ENCODE assay signal across 21 cellular contexts in genomic region chr5:133682496-133682895, GRCh38.
"Had no signal": no experiment of that assay in that cellular context is flagged by ENCODE, and none has a peak within 500 bp of the region (broad histone marks: within the 10 kb centered on the region; RNA-seq: fewer than 3 reads in every experiment).

No MANE protein-coding gene starts in this region.

- H3K9me3 ChIP-seq: lower lobe of right lung, suprapubic skin, tibial nerve had no signal

- H3K27me3 ChIP-seq: tibial nerve had no signal

- DNase-seq: activated CD4-positive, alpha-beta T cell treated with anti-CD3 and anti-CD28 coated beads, Interleukin-2, amount 10 ng/mL, durations not matched to agents 7 days and 5 days; activated CD4-positive, CD25-positive, alpha-beta regulatory T cell treated with anti-CD3 and anti-CD28 coated beads, Interleukin-2, amount 50 U/mL, for 72 hours; activated CD8-positive, alpha-beta T cell treated with anti-CD3 and anti-CD28 coated beads for 36 hours; activated naive CD4-positive, alpha-beta T cell treated with anti-CD3 and anti-CD28 coated beads, Interleukin-2, amount 50 U/mL, for 16 hours; activated naive CD8-positive, alpha-beta T cell treated with anti-CD3 and anti-CD28 coated beads, Interleukin-2, amount 50 U/mL, for 24 hours; activated T-cell treated with anti-CD3 and anti-CD28 coated beads, Interleukin-2, amount 50 U/mL, for 4 hours; effector CD8-positive, alpha-beta T cell; hypothalamus; lower lobe of right lung; naive thymus-derived CD4-positive, alpha-beta T cell; retina; stimulated activated CD4-positive, alpha-beta T cell treated with anti-CD3 and anti-CD28 coated beads, Interleukin-4, amount 100 ng/mL, for 4 hours; stimulated activated naive CD8-positive, alpha-beta T cell treated with anti-CD3 and anti-CD28 coated beads, Interleukin-15, amount 100 ng/mL, for 72 hours; T-cell had no signal

- H3K4me3 Mint-ChIP-seq: activated CD4-positive, alpha-beta T cell treated with anti-CD3 and anti-CD28 coated beads, Interleukin-2, amount 10 ng/mL, durations not matched to agents 7 days and 5 days; activated CD8-positive, alpha-beta T cell treated with anti-CD3 and anti-CD28 coated beads for 36 hours; activated naive CD8-positive, alpha-beta T cell treated with anti-CD3 and anti-CD28 coated beads, Interleukin-2, amount 50 U/mL, for 24 hours; activated T-cell treated with anti-CD3 and anti-CD28 coated beads, Interleukin-2, amount 50 U/mL, for 4 hours; dendritic cell treated with granulocyte-macrophage colony-stimulating factor and Interleukin-4, amounts not matched to agents 40 ng/mL and 50 ng/mL, for 4 days; naive thymus-derived CD4-positive, alpha-beta T cell; neural crest cell; stimulated activated naive CD8-positive, alpha-beta T cell treated with anti-CD3 and anti-CD28 coated beads, Interleukin-15, amount 100 ng/mL, for 72 hours; T-cell; T-helper 2 cell treated with Interferon-gamma antibody and Interleukin-4, amounts not matched to agents 5 μg/mL and 100 μg/mL, for 36 hours had no signal

- H3K9me3 Mint-ChIP-seq: activated CD4-positive, alpha-beta T cell treated with anti-CD3 and anti-CD28 coated beads, Interleukin-2, amount 10 ng/mL, durations not matched to agents 7 days and 5 days; activated CD8-positive, alpha-beta T cell treated with anti-CD3 and anti-CD28 coated beads for 36 hours; activated naive CD8-positive, alpha-beta T cell treated with anti-CD3 and anti-CD28 coated beads, Interleukin-2, amount 50 U/mL, for 24 hours; activated T-cell treated with anti-CD3 and anti-CD28 coated beads, Interleukin-2, amount 50 U/mL, for 4 hours; dendritic cell treated with granulocyte-macrophage colony-stimulating factor and Interleukin-4, amounts not matched to agents 40 ng/mL and 50 ng/mL, for 4 days; naive thymus-derived CD4-positive, alpha-beta T cell; neural crest cell; stimulated activated naive CD8-positive, alpha-beta T cell treated with anti-CD3 and anti-CD28 coated beads, Interleukin-15, amount 100 ng/mL, for 72 hours; T-cell; T-helper 2 cell treated with Interferon-gamma antibody and Interleukin-4, amounts not matched to agents 5 μg/mL and 100 μg/mL, for 36 hours had no signal

- H3K4me1 Mint-ChIP-seq: activated CD4-positive, alpha-beta T cell treated with anti-CD3 and anti-CD28 coated beads, Interleukin-2, amount 10 ng/mL, durations not matched to agents 7 days and 5 days; activated naive CD8-positive, alpha-beta T cell treated with anti-CD3 and anti-CD28 coated beads, Interleukin-2, amount 50 U/mL, for 24 hours; naive thymus-derived CD4-positive, alpha-beta T cell; stimulated activated naive CD8-positive, alpha-beta T cell treated with anti-CD3 and anti-CD28 coated beads, Interleukin-15, amount 100 ng/mL, for 72 hours; T-cell had no signal

- ATAC-seq: activated CD8-positive, alpha-beta T cell treated with anti-CD3 and anti-CD28 coated beads for 36 hours; activated naive CD8-positive, alpha-beta T cell treated with anti-CD3 and anti-CD28 coated beads, Interleukin-2, amount 50 U/mL, for 24 hours; activated T-cell treated with anti-CD3 and anti-CD28 coated beads, Interleukin-2, amount 50 U/mL, for 4 hours; lower lobe of right lung; naive thymus-derived CD4-positive, alpha-beta T cell; SK-N-SH treated with all-trans-retinoic acid at 6 μM for 48 hours; T-cell had no signal

- H3K4me1 ChIP-seq: lower lobe of right lung, tibial nerve had no signal

- H3K36me3 Mint-ChIP-seq: T-cell had no signal

- H3K27ac ChIP-seq: lower lobe of right lung, suprapubic skin, tibial nerve, VCaP had no signal

- H3K27ac Mint-ChIP-seq: activated CD4-positive, alpha-beta T cell treated with anti-CD3 and anti-CD28 coated beads, Interleukin-2, amount 10 ng/mL, durations not matched to agents 7 days and 5 days; activated CD8-positive, alpha-beta T cell treated with anti-CD3 and anti-CD28 coated beads for 36 hours; activated naive CD8-positive, alpha-beta T cell treated with anti-CD3 and anti-CD28 coated beads, Interleukin-2, amount 50 U/mL, for 24 hours; dendritic cell treated with granulocyte-macrophage colony-stimulating factor and Interleukin-4, amounts not matched to agents 40 ng/mL and 50 ng/mL, for 4 days; naive thymus-derived CD4-positive, alpha-beta T cell; stimulated activated naive CD8-positive, alpha-beta T cell treated with anti-CD3 and anti-CD28 coated beads, Interleukin-15, amount 100 ng/mL, for 72 hours; T-cell; T-helper 2 cell treated with Interferon-gamma antibody and Interleukin-4, amounts not matched to agents 5 μg/mL and 100 μg/mL, for 36 hours had no signal
